1 cellular context compared by ENCODE assay signal in the genomic region with DNA sequence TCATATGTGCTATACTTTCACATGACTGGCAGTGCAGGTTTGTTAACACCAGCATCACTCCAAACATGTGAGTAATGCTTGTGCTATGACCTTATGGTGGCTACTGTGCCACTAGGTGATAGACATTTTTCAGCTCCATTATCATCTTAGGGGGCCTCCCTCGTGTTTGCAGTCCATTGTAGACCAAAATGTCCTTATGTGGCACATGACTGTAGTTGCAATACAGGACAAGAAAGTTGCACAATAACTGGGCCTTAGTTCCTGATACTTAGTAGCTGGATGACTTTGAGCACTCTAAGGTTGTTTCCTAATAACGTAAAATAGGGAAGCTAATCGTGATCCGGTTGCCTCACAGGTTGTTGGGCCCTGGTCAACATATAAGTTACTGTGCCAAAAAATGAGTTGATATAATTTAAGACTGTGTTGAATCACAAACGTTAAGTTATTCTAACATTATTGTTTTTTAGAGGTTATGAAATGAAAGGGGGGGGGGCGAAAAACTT.
TF ChIP-seq lines count a peak whose summit lies in the region.

No MANE protein-coding gene starts in this region.

TF ChIP-seq in HepG2, 621 proteins besides CTCF, POLR2A, EP300 and RAD21 (continued from another document and continues in another):
- TF ChIP-seq, protein P1, sequence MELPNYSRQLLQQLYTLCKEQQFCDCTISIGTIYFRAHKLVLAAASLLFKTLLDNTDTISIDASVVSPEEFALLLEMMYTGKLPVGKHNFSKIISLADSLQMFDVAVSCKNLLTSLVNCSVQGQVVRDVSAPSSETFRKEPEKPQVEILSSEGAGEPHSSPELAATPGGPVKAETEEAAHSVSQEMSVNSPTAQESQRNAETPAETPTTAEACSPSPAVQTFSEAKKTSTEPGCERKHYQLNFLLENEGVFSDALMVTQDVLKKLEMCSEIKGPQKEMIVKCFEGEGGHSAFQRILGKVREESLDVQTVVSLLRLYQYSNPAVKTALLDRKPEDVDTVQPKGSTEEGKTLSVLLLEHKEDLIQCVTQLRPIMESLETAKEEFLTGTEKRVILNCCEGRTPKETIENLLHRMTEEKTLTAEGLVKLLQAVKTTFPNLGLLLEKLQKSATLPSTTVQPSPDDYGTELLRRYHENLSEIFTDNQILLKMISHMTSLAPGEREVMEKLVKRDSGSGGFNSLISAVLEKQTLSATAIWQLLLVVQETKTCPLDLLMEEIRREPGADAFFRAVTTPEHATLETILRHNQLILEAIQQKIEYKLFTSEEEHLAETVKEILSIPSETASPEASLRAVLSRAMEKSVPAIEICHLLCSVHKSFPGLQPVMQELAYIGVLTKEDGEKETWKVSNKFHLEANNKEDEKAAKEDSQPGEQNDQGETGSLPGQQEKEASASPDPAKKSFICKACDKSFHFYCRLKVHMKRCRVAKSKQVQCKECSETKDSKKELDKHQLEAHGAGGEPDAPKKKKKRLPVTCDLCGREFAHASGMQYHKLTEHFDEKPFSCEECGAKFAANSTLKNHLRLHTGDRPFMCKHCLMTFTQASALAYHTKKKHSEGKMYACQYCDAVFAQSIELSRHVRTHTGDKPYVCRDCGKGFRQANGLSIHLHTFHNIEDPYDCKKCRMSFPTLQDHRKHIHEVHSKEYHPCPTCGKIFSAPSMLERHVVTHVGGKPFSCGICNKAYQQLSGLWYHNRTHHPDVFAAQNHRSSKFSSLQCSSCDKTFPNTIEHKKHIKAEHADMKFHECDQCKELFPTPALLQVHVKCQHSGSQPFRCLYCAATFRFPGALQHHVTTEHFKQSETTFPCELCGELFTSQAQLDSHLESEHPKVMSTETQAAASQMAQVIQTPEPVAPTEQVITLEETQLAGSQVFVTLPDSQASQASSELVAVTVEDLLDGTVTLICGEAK (IDR thresholded peaks at IDR 0.05): no peak
- TF ChIP-seq, protein P1 (CRISPR knock-in tag; IDR thresholded peaks at IDR 0.05): no peak
- TF ChIP-seq ATF2 (CRISPR knock-in tag; IDR thresholded peaks at IDR 0.05) (peak; percentile 30; the same call in 1 of the 2 replicates), CCAR2 (optimal IDR thresholded peaks at IDR 0.05; ENCODE audit: low read depth, low read length) (no peak), ZNF652 (CRISPR knock-in tag; IDR thresholded peaks at IDR 0.05; ENCODE audit: borderline replicate concordance, low read depth) (no peak), HNF4A (CRISPR knock-in tag; IDR thresholded peaks at IDR 0.05) (peak; percentile 42; the same call in 1 of the 2 replicates), KLF11 (CRISPR knock-in tag; IDR thresholded peaks at IDR 0.05) (no peak), GLI4 (CRISPR knock-in tag; IDR thresholded peaks at IDR 0.05; ENCODE audit: borderline replicate concordance) (no peak), MXI1 (IDR thresholded peaks at IDR 0.05; ENCODE audit: borderline replicate concordance, low read depth, low read length) (peak; percentile 45; the same call in 1 of the 3 replicates), ZNF34 (CRISPR knock-in tag; IDR thresholded peaks at IDR 0.05; ENCODE audit: borderline replicate concordance) (no peak), ZNF75D (CRISPR knock-in tag; IDR thresholded peaks at IDR 0.05; ENCODE audit: borderline replicate concordance) (no peak), ZNF256 (CRISPR knock-in tag; conservative IDR thresholded peaks at IDR 0.05) (no peak), RBM39 (IDR thresholded peaks at IDR 0.05; ENCODE audit: low read depth, low read length, poor library complexity, severe bottlenecking) (no peak), MTA1 (CRISPR knock-in tag; IDR thresholded peaks at IDR 0.05; ENCODE audit: borderline replicate concordance) (no peak), MAF1 (CRISPR knock-in tag; IDR thresholded peaks at IDR 0.05; ENCODE audit: borderline replicate concordance) (no peak), ZNF570 (CRISPR knock-in tag; IDR thresholded peaks at IDR 0.05; ENCODE audit: borderline replicate concordance) (no peak), DBP (CRISPR knock-in tag; IDR thresholded peaks at IDR 0.05; ENCODE audit: not compliant biosample characterization) (no peak), ATF7 (IDR thresholded peaks at IDR 0.05) (peak; percentile 13; the same call in 1 of the 2 replicates), ATF7 (CRISPR knock-in tag; IDR thresholded peaks at IDR 0.05) (no peak), MNT (IDR thresholded peaks at IDR 0.05) (peak; percentile 40), PTBP1 (IDR thresholded peaks at IDR 0.05; ENCODE audit: low read depth, low read length, poor library complexity, severe bottlenecking) (no peak), GFI1 (CRISPR knock-in tag; IDR thresholded peaks at IDR 0.05; ENCODE audit: borderline replicate concordance) (no peak), SAFB2 (CRISPR knock-in tag; IDR thresholded peaks at IDR 0.05; ENCODE audit: borderline replicate concordance, low read depth) (no peak), AHDC1 (CRISPR knock-in tag; IDR thresholded peaks at IDR 0.05; ENCODE audit: borderline replicate concordance) (0 out of 2 replicates have a peak, but pooled peaks have one; percentile 26), ZNF766 (CRISPR knock-in tag; IDR thresholded peaks at IDR 0.05; ENCODE audit: borderline replicate concordance) (no peak), RARG (CRISPR knock-in tag; IDR thresholded peaks at IDR 0.05; ENCODE audit: low read depth) (0 out of 2 replicates have a peak, but pooled peaks have one; percentile 7), ZNF230 (CRISPR knock-in tag; IDR thresholded peaks at IDR 0.05) (no peak), SUZ12 (IDR thresholded peaks at IDR 0.05; ENCODE audit: low read depth, low read length) (no peak), ZNF564 (CRISPR knock-in tag; IDR thresholded peaks at IDR 0.05) (peak; percentile 10; the same call in 1 of the 2 replicates), ZNF24 (IDR thresholded peaks at IDR 0.05) (no peak), U2AF1 (optimal IDR thresholded peaks at IDR 0.05; ENCODE audit: low read depth, low read length) (no peak)
- TF ChIP-seq, protein P2, sequence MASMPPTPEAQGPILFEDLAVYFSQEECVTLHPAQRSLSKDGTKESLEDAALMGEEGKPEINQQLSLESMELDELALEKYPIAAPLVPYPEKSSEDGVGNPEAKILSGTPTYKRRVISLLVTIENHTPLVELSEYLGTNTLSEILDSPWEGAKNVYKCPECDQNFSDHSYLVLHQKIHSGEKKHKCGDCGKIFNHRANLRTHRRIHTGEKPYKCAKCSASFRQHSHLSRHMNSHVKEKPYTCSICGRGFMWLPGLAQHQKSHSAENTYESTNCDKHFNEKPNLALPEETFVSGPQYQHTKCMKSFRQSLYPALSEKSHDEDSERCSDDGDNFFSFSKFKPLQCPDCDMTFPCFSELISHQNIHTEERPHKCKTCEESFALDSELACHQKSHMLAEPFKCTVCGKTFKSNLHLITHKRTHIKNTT (CRISPR knock-in tag; IDR thresholded peaks at IDR 0.05): no peak
- TF ChIP-seq, protein P3, sequence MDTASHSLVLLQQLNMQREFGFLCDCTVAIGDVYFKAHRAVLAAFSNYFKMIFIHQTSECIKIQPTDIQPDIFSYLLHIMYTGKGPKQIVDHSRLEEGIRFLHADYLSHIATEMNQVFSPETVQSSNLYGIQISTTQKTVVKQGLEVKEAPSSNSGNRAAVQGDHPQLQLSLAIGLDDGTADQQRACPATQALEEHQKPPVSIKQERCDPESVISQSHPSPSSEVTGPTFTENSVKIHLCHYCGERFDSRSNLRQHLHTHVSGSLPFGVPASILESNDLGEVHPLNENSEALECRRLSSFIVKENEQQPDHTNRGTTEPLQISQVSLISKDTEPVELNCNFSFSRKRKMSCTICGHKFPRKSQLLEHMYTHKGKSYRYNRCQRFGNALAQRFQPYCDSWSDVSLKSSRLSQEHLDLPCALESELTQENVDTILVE (CRISPR knock-in tag; IDR thresholded peaks at IDR 0.05): no peak
- TF ChIP-seq, protein P4, sequence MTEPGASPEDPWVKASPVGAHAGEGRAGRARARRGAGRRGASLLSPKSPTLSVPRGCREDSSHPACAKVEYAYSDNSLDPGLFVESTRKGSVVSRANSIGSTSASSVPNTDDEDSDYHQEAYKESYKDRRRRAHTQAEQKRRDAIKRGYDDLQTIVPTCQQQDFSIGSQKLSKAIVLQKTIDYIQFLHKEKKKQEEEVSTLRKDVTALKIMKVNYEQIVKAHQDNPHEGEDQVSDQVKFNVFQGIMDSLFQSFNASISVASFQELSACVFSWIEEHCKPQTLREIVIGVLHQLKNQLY (CRISPR knock-in tag; IDR thresholded peaks at IDR 0.05): no peak
